ENCODE assay signal across 8 cellular contexts in the genomic region with DNA sequence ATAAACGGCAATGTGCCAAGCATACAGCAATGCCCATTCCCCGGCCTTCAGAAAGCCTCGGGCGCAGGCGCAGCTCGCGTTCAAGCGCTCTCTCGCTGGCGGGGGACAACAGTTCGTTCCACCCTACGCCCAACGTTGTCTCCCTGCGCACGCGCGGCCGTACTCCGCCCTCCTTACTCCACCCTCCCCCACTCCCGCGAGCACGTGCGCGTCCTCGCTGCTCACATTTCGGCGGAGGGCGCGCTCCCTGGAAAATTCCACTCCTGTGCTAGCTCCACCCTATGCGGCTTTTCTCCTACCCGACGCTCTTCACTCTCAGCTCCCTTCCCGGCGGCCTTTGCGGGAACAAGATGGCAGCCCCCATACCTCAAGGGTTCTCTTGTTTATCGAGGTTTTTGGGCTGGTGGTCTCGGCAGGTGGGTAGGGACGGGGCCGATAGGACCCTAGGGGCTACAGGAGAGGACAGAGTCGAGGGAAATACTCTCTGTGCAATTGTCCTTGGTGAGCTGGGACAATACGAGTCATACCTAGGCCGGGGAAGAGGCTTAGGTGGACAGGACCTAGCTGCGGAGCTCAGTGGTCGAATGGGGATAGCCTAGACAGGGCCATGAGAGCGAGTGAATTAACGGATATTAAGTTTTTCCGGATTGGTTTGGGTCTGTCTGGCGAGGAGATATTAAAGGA. TPM values are rescaled to one million over a fixed set of nuclear protein-coding genes. Genes with fewer than 3 reads are reported as not detected.
DNase-seq lines count a peak whose midpoint lies in the region; ATAC-seq, FAIRE-seq and TF ChIP-seq lines count a peak whose summit lies in the region.
"Not testable (repeated sequence)": the region's sequence is repeated elsewhere in the genome, so short reads cannot be mapped to it uniquely, and the experiment has no call there.

A gene (plus strand): TSS at position 335 of the 684 bp plus-strand sequence. CDS start 16 bp downstream, at position 351.

- H3K4me3 Mint-ChIP-seq in activated naive CD8-positive, alpha-beta T cell treated with anti-CD3 and anti-CD28 coated beads, Interleukin-2, amount 50 U/mL, for 24 hours = peak within 1 kb of the TSS; percentile 95

- FAIRE-seq in GM12892 (lab: Jason Lieb, UNC); pancreas (lab: Jason Lieb, UNC): not testable (repeated sequence)

- H3K4me1 Mint-ChIP-seq in activated naive CD8-positive, alpha-beta T cell treated with anti-CD3 and anti-CD28 coated beads, Interleukin-2, amount 50 U/mL, for 24 hours = not testable (repeated sequence)

- ATAC-seq in HG02840 (IDR thresholded peaks at IDR 0.05; ENCODE audit: low FRiP score, unreplicated experiment) (peak; percentile 93), Right ventricle myocardium superior (ENCODE audit: poor library complexity) (peak; percentile 99), pancreas (peak; percentile 97 to 99 (median 98))
- peak; percentile 94 for ATAC-seq in activated naive CD8-positive, alpha-beta T cell treated with anti-CD3 and anti-CD28 coated beads, Interleukin-2, amount 50 U/mL, for 24 hours

- 0 out of 2 replicates have a peak, but pooled peaks have one; percentile 29 for TF ChIP-seq POLR2A in GM12892 (IDR thresholded peaks at IDR 0.05; ENCODE audit: low read depth, low read length)
- TF ChIP-seq POLR2A in thyroid gland (IDR thresholded peaks at IDR 0.05) = not testable (repeated sequence)

- H3K4me3 ChIP-seq in pancreas = peak within 1 kb of the TSS; percentile 14 to 49 (median 27)
- H3K4me3 ChIP-seq in thyroid gland (replicated peaks in 1 of 3) = peak within 1 kb of the TSS in 2 of 3 donors; percentile 34 to 47

- peak within 1 kb of the TSS in 2 of 4 donors; percentile 28 to 48 for H3K27ac ChIP-seq in pancreas
- peak within 1 kb of the TSS in 2 of 3 donors; percentile 50 to 70 for H3K27ac ChIP-seq in thyroid gland

- not testable (repeated sequence) for H3K27me3 ChIP-seq in pancreas, thyroid gland

- H3K36me3 Mint-ChIP-seq in activated naive CD8-positive, alpha-beta T cell treated with anti-CD3 and anti-CD28 coated beads, Interleukin-2, amount 50 U/mL, for 24 hours (ENCODE audit: low read depth) = not testable (repeated sequence)

- 0 to 1% methylated on average over 45 to 48 of the region's 48 CpGs for WGBS in pancreas, 2 donors
- 0 to 2% methylated on average over 47 to 48 of the region's 48 CpGs for WGBS in thyroid gland, 2 donors

- intact Hi-C loops in Right ventricle myocardium superior (cut with DNase I); pancreas (cut with DNase I); thyroid gland (cut with DNase I): not testable (repeated sequence)

- not testable (repeated sequence) for H3K4me1 ChIP-seq in pancreas, thyroid gland

- TF ChIP-seq CTCF in pancreas (IDR thresholded peaks at IDR 0.05); thyroid gland (IDR thresholded peaks at IDR 0.05): not testable (repeated sequence)

- DNase-seq in GM12892 (ENCODE audit: insufficient read length) (peak; percentile 78), NCI-H1436 (lab: John Stamatoyannopoulos, UW) (peak; percentile 99), SW480 (ENCODE audit: low spot score) (peak; percentile 95), Right ventricle myocardium superior (peak; percentile 99), pancreas (peak; percentile 97 to 100 (median 98)), thyroid gland (peak; percentile 97)
- DNase-seq in activated naive CD8-positive, alpha-beta T cell treated with anti-CD3 and anti-CD28 coated beads, Interleukin-2, amount 50 U/mL, for 24 hours = peak; percentile 98

- H3K9me3 Mint-ChIP-seq in activated naive CD8-positive, alpha-beta T cell treated with anti-CD3 and anti-CD28 coated beads, Interleukin-2, amount 50 U/mL, for 24 hours = not testable (repeated sequence)

- not testable (repeated sequence) for H3K27me3 Mint-ChIP-seq in activated naive CD8-positive, alpha-beta T cell treated with anti-CD3 and anti-CD28 coated beads, Interleukin-2, amount 50 U/mL, for 24 hours

- not testable (repeated sequence) for H3K9me3 ChIP-seq in pancreas, thyroid gland

- peak within 1 kb of the TSS; percentile 96 for H3K27ac Mint-ChIP-seq in activated naive CD8-positive, alpha-beta T cell treated with anti-CD3 and anti-CD28 coated beads, Interleukin-2, amount 50 U/mL, for 24 hours

- H3K36me3 ChIP-seq in pancreas, thyroid gland: not testable (repeated sequence)

RNA-seq across cellular contexts. Expression of the gene that starts here (rescaled TPM):
- polyA plus RNA-seq in GM12892 (2012; ENCODE audit: missing spikeins) = 48.5 TPM
- total RNA-seq in Right ventricle myocardium superior (38.0 TPM), pancreas (10 to 100 TPM; 14.1 to 29.1 (median 19.5) TPM), thyroid gland (10 to 100 TPM; 26.6 to 38.3 (median 30.3) TPM)
- 10 to 100 TPM in 1 of 2 donors, 1 to 10 TPM in 1; 9.2 to 21.1 TPM for polyA plus RNA-seq in pancreas
